32 cellular contexts compared by ENCODE assay signal in genomic region chr16:80008857-80009256, GRCh38.
"Had no signal": no experiment of that assay in that cellular context is flagged by ENCODE, and none has a peak within 500 bp of the region (broad histone marks: within the 10 kb centered on the region; RNA-seq: fewer than 3 reads in every experiment).

No MANE protein-coding gene starts in this region.

- H3K27ac ChIP-seq: adrenal gland, ascending aorta, body of pancreas, brain microvascular endothelial cell, breast epithelium, cardiac muscle cell had no signal

- DNase-seq: activated effector memory CD4-positive, alpha-beta T cell treated with anti-CD3 and anti-CD28 coated beads, Interleukin-2, amount 50 U/mL, for 16 hours; activated effector memory CD4-positive, alpha-beta T cell treated with Interleukin-2 at 50 U/mL for 16 hours; activated gamma-delta T cell; activated gamma-delta T cell treated with Interleukin-2 at 50 U/mL for 16 hours; activated naive CD4-positive, alpha-beta T cell; activated naive CD4-positive, alpha-beta T cell treated with anti-CD3 and anti-CD28 coated beads for 36 hours; activated naive CD4-positive, alpha-beta T cell treated with anti-CD3 and anti-CD28 coated beads, Interleukin-2, amount 10 ng/mL, durations not matched to agents 7 days and 5 days; activated naive CD4-positive, alpha-beta T cell treated with anti-CD3 and anti-CD28 coated beads, Interleukin-2, amount 50 U/mL, for 16 hours; activated naive CD4-positive, alpha-beta T cell treated with Interleukin-2 at 50 U/mL for 16 hours; activated naive CD8-positive, alpha-beta T cell treated with anti-CD3 and anti-CD28 coated beads for 36 hours; activated naive CD8-positive, alpha-beta T cell treated with anti-CD3 and anti-CD28 coated beads, Interleukin-2, amount 10 ng/mL, durations not matched to agents 7 days and 5 days; activated naive CD8-positive, alpha-beta T cell treated with anti-CD3 and anti-CD28 coated beads, Interleukin-2, amount 50 U/mL, for 24 hours; activated T-cell treated with anti-CD3 and anti-CD28 coated beads, Interleukin-2, amount 50 U/mL, for 1 hour; activated T-cell treated with anti-CD3 and anti-CD28 coated beads, Interleukin-2, amount 50 U/mL, for 24 hours; activated T-cell treated with anti-CD3 and anti-CD28 coated beads, Interleukin-2, amount 50 U/mL, for 4 hours; activated T-cell treated with anti-CD3 and anti-CD28 coated beads, Interleukin-2, amount 50 U/mL, for 48 hours; activated T-cell treated with anti-CD3 and anti-CD28 coated beads, Interleukin-2, amount 50 U/mL, for 72 hours; adrenal gland; amniotic stem cell; amygdala; anterior cingulate cortex; aorta; body of pancreas; brain microvascular endothelial cell; caudate nucleus; central memory CD4-positive, alpha-beta T cell; cerebellar nuclear complex had no signal

- H3K4me3 ChIP-seq: adrenal gland, ascending aorta, body of pancreas, breast epithelium, cardiac muscle cell had no signal

- H3K36me3 ChIP-seq: adrenal gland, ascending aorta, brain microvascular endothelial cell, breast epithelium, cardiac muscle cell had no signal

- H3K27me3 ChIP-seq: adrenal gland, ascending aorta, body of pancreas, brain microvascular endothelial cell, breast epithelium had no signal

- H3K4me1 ChIP-seq: adrenal gland, ascending aorta, body of pancreas, breast epithelium had no signal

- ATAC-seq: activated naive CD4-positive, alpha-beta T cell treated with anti-CD3 and anti-CD28 coated beads, Interleukin-2, amount 50 U/mL, for 72 hours; activated naive CD8-positive, alpha-beta T cell treated with anti-CD3 and anti-CD28 coated beads, Interleukin-2, amount 50 U/mL, for 24 hours; activated T-cell treated with anti-CD3 and anti-CD28 coated beads, Interleukin-2, amount 50 U/mL, for 4 hours; activated T-cell treated with anti-CD3 and anti-CD28 coated beads, Interleukin-2, amount 50 U/mL, for 72 hours; activated T-helper 17 cell treated with anti-CD3 and anti-CD28 coated beads, Interleukin-2, amount 50 U/mL, for 72 hours; body of pancreas had no signal

- H3K9me3 ChIP-seq: adrenal gland, ascending aorta, body of pancreas, breast epithelium had no signal
